In the genomic region with DNA sequence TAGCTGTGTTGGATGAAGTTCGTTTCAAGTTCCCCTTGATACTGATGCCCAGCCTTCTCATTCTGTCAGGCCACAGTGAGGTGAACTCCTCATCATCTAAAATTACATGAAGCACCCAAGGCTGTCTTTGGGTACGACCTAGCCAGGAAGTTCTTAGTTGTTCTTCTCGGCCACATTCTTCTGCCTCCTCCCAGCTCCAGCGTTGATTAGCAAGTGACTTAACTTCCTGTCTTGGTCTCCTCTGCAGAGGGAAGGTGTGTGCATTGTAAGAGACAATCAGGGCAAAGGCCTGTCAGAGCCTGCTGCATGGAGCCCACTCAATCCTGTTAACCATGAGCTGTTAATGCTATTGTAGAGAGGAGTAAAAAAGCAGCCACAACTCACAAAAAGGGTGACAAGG, we compare ENCODE assay signal across 32 cellular contexts. TPM values are rescaled to one million over a fixed set of nuclear protein-coding genes. Genes with fewer than 3 reads are reported as not detected.
"Had no signal": no experiment of that assay in that cellular context is flagged by ENCODE, and none has a peak within 500 bp of the region (broad histone marks: within the 10 kb centered on the region; RNA-seq: fewer than 3 reads in every experiment).

No MANE protein-coding gene starts in this region.

- H3K4me1 ChIP-seq: body of pancreas, Peyer's patch, SJCRH30 had no signal

- H3K27ac ChIP-seq: ascending aorta, body of pancreas, Peyer's patch, RWPE1, SJCRH30 had no signal

- H3K4me2 ChIP-seq: SK-N-SH had no signal

- H3K27me3 ChIP-seq: ascending aorta, body of pancreas, Peyer's patch, SJCRH30 had no signal

- H3K4me3 ChIP-seq: ascending aorta, body of pancreas, Peyer's patch, SJCRH30 had no signal

- H3K27me3 Mint-ChIP-seq: activated CD4-positive, alpha-beta T cell treated with anti-CD3 and anti-CD28 coated beads, Interleukin-2, amount 10 ng/mL, durations not matched to agents 24 days and 14 days had no signal

- H3K4me1 Mint-ChIP-seq: activated B cell treated with CpG ODN at 0.5 μM for 24 hours; activated naive CD8-positive, alpha-beta T cell treated with anti-CD3 and anti-CD28 coated beads, Interleukin-2, amount 50 U/mL, for 24 hours; activated T-helper 17 cell treated with anti-CD3 and anti-CD28 coated beads, Interleukin-2, amount 50 U/mL, for 72 hours; central memory CD8-positive, alpha-beta T cell had no signal

- H3K9ac ChIP-seq: SK-N-SH had no signal

- H3K27ac Mint-ChIP-seq: activated B cell treated with CpG ODN at 0.5 μM for 24 hours; activated CD4-positive, alpha-beta T cell treated with anti-CD3 and anti-CD28 coated beads, Interleukin-2, amount 10 ng/mL, durations not matched to agents 24 days and 14 days; activated naive CD8-positive, alpha-beta T cell treated with anti-CD3 and anti-CD28 coated beads, Interleukin-2, amount 50 U/mL, for 24 hours; activated T-helper 17 cell treated with anti-CD3 and anti-CD28 coated beads, Interleukin-2, amount 50 U/mL, for 72 hours had no signal

- H3K4me3 Mint-ChIP-seq: activated B cell treated with CpG ODN at 0.5 μM for 24 hours; activated CD4-positive, alpha-beta T cell treated with anti-CD3 and anti-CD28 coated beads, Interleukin-2, amount 10 ng/mL, durations not matched to agents 24 days and 14 days; activated naive CD8-positive, alpha-beta T cell treated with anti-CD3 and anti-CD28 coated beads, Interleukin-2, amount 50 U/mL, for 24 hours; activated T-helper 17 cell treated with anti-CD3 and anti-CD28 coated beads, Interleukin-2, amount 50 U/mL, for 72 hours; central memory CD8-positive, alpha-beta T cell had no signal

- H3K9me3 ChIP-seq: body of pancreas, SJCRH30, SK-N-SH had no signal

- H3K36me3 ChIP-seq: ascending aorta, Peyer's patch, SJCRH30 had no signal

- ATAC-seq: activated naive CD8-positive, alpha-beta T cell treated with anti-CD3 and anti-CD28 coated beads, Interleukin-2, amount 50 U/mL, for 24 hours; activated T-helper 17 cell treated with anti-CD3 and anti-CD28 coated beads, Interleukin-2, amount 50 U/mL, for 72 hours; body of pancreas had no signal

- DNase-seq: activated B cell treated with CpG ODN at 0.5 μM for 24 hours; activated CD4-positive, alpha-beta T cell treated with anti-CD3 and anti-CD28 coated beads for 1 hour; activated CD4-positive, alpha-beta T cell treated with anti-CD3 and anti-CD28 coated beads, Interleukin-2, amount 10 ng/mL, durations not matched to agents 24 days and 14 days; activated CD4-positive, alpha-beta T cell treated with anti-CD3 and anti-CD28 coated beads, Interleukin-2, amount 50 U/mL, for 48 hours; activated gamma-delta T cell; activated naive CD4-positive, alpha-beta T cell treated with anti-CD3 and anti-CD28 coated beads, Interleukin-2, amount 50 U/mL, for 16 hours; activated naive CD8-positive, alpha-beta T cell treated with anti-CD3 and anti-CD28 coated beads, Interleukin-2, amount 50 U/mL, for 24 hours; activated T-cell treated with anti-CD3 and anti-CD28 coated beads for 4 hours; activated T-cell treated with anti-CD3 and anti-CD28 coated beads, Interleukin-2, amount 50 U/mL, for 48 hours; amniotic stem cell; body of pancreas; KG1; NCI-H1092; NCI-H1417; NCI-H1930; NCI-H2171; NCI-H2227 treated with DMSO at 0.1 percent for 48 hours; NCI-H446 treated with DMSO at 0.1 percent for 48 hours; NCI-H526; NCI-H774; Peyer's patch; Right ventricle myocardium superior; SJCRH30; SK-N-SH had no signal

RNA-seq across cellular contexts. Expression of gene CPXM2, which starts 43.2 kb away (rescaled TPM):
- total RNA-seq: activated B cell treated with CpG ODN at 0.5 μM for 24 hours; activated CD4-positive, alpha-beta T cell treated with anti-CD3 and anti-CD28 coated beads, Interleukin-2, amount 10 ng/mL, durations not matched to agents 24 days and 14 days; activated CD8-positive, alpha-beta memory T cell treated with anti-CD3 and anti-CD28 coated beads for 36 hours; activated T-helper 17 cell treated with anti-CD3 and anti-CD28 coated beads, Interleukin-2, amount 50 U/mL, for 72 hours; LHCN-M2; M059J; SJCRH30; T-helper 1 cell treated with Interleukin-12 subunit alpha and Interleukin-12 subunit beta and Interleukin-4 antibody, amounts not matched to agents 30 ng/mL and 1 ng/mL, for 36 hours had no signal
